1 cellular context compared by ENCODE assay signal in the genomic region with DNA sequence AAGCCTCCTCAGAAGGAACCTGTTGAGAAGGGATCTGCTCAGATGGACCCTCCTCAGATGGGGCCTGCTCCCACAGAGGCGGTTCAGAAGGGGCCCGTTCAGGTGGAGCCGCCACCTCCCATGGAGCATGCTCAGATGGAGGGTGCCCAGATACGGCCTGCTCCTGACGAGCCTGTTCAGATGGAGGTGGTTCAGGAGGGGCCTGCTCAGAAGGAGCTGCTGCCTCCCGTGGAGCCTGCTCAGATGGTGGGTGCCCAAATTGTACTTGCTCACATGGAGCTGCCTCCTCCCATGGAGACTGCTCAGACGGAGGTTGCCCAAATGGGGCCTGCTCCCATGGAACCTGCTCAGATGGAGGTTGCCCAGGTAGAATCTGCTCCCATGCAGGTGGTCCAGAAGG.
TF ChIP-seq lines count a peak whose summit lies in the region.

No MANE protein-coding gene starts in this region.

TF ChIP-seq in K562, 482 proteins besides CTCF, POLR2A, EP300 and RAD21:
- TF ChIP-seq ERF (CRISPR knock-in tag; IDR thresholded peaks at IDR 0.05): no peak
- TF ChIP-seq MIER1 (IDR thresholded peaks at IDR 0.05; ENCODE audit: low read depth): no peak
- TF ChIP-seq ZNF324 (CRISPR knock-in tag; IDR thresholded peaks at IDR 0.05): no peak
- no peak for TF ChIP-seq STAT5B (CRISPR knock-in tag; IDR thresholded peaks at IDR 0.05)
- TF ChIP-seq, protein P1, sequence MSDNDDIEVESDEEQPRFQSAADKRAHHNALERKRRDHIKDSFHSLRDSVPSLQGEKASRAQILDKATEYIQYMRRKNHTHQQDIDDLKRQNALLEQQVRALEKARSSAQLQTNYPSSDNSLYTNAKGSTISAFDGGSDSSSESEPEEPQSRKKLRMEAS (CRISPR knock-in tag; IDR thresholded peaks at IDR 0.05): no peak
- TF ChIP-seq FOXA1 (IDR thresholded peaks at IDR 0.05; ENCODE audit: borderline replicate concordance): no peak
- no peak for TF ChIP-seq RBM34 (IDR thresholded peaks at IDR 0.05; ENCODE audit: borderline replicate concordance, insufficient read depth, low read length)
- TF ChIP-seq SETDB1 (IDR thresholded peaks at IDR 0.05; ENCODE audit: low read length): no peak
- TF ChIP-seq, protein P2, sequence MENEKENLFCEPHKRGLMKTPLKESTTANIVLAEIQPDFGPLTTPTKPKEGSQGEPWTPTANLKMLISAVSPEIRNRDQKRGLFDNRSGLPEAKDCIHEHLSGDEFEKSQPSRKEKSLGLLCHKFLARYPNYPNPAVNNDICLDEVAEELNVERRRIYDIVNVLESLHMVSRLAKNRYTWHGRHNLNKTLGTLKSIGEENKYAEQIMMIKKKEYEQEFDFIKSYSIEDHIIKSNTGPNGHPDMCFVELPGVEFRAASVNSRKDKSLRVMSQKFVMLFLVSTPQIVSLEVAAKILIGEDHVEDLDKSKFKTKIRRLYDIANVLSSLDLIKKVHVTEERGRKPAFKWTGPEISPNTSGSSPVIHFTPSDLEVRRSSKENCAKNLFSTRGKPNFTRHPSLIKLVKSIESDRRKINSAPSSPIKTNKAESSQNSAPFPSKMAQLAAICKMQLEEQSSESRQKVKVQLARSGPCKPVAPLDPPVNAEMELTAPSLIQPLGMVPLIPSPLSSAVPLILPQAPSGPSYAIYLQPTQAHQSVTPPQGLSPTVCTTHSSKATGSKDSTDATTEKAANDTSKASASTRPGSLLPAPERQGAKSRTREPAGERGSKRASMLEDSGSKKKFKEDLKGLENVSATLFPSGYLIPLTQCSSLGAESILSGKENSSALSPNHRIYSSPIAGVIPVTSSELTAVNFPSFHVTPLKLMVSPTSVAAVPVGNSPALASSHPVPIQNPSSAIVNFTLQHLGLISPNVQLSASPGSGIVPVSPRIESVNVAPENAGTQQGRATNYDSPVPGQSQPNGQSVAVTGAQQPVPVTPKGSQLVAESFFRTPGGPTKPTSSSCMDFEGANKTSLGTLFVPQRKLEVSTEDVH (IDR thresholded peaks at IDR 0.05; ENCODE audit: low read depth, partially characterized antibody): no peak
- TF ChIP-seq, protein P3, sequence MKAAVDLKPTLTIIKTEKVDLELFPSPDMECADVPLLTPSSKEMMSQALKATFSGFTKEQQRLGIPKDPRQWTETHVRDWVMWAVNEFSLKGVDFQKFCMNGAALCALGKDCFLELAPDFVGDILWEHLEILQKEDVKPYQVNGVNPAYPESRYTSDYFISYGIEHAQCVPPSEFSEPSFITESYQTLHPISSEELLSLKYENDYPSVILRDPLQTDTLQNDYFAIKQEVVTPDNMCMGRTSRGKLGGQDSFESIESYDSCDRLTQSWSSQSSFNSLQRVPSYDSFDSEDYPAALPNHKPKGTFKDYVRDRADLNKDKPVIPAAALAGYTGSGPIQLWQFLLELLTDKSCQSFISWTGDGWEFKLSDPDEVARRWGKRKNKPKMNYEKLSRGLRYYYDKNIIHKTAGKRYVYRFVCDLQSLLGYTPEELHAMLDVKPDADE (conservative IDR thresholded peaks at IDR 0.05; ENCODE audit: control insufficient read depth, low read depth, low read length): no peak
- no peak for TF ChIP-seq MCM7 (IDR thresholded peaks at IDR 0.05)
- TF ChIP-seq, protein P4, sequence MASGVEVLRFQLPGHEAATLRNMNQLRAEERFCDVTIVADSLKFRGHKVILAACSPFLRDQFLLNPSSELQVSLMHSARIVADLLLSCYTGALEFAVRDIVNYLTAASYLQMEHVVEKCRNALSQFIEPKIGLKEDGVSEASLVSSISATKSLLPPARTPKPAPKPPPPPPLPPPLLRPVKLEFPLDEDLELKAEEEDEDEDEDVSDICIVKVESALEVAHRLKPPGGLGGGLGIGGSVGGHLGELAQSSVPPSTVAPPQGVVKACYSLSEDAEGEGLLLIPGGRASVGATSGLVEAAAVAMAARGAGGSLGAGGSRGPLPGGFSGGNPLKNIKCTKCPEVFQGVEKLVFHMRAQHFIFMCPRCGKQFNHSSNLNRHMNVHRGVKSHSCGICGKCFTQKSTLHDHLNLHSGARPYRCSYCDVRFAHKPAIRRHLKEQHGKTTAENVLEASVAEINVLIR (CRISPR knock-in tag; IDR thresholded peaks at IDR 0.05): no peak
- no peak for TF ChIP-seq SPI1 (IDR thresholded peaks at IDR 0.05; ENCODE audit: borderline replicate concordance, low read depth, low read length)
